12 cellular contexts compared by ENCODE assay signal in the genomic region with DNA sequence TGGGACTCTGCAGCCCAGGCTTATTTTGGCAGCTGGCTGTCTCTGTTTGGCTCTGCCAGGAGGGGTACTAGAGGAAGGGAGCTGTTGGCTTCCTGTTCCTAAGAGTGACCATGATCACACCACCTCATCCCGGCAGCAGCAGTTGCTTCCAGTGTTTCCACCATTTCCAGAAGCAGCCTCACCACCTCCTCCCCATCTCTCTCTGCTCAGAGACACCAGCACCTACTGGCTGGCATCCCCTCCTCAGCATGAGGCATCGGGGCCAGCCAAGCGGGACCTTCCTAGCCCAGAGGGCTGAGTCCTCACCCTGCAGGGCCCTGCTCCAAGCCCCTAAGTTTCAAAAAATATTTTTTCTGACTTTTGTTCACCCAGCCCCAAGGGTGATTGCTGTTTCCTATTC.
"Had no signal": no experiment of that assay in that cellular context is flagged by ENCODE, and none has a peak within 500 bp of the region (broad histone marks: within the 10 kb centered on the region; RNA-seq: fewer than 3 reads in every experiment).

No MANE protein-coding gene starts in this region.

- H3K27ac ChIP-seq: breast epithelium, neural progenitor cell had no signal

- H3K27me3 ChIP-seq: breast epithelium, neural progenitor cell had no signal

- H3K4me2 ChIP-seq: neural progenitor cell, smooth muscle cell had no signal

- H2AFZ ChIP-seq: neural progenitor cell had no signal

- H3K4me3 Mint-ChIP-seq: activated naive CD8-positive, alpha-beta T cell; activated T-cell treated with anti-CD3 and anti-CD28 coated beads, Interleukin-2, amount 50 U/mL, for 24 hours; neural progenitor cell; stimulated activated naive B cell treated with anti-CD40 and anti-IgM and Interleukin-4, amounts not matched to agents 10 μg/mL and 1 μg/mL and 100 μg/mL, for 72 hours had no signal

- H3K4me1 ChIP-seq: breast epithelium had no signal

- H3K9ac ChIP-seq: neural progenitor cell had no signal

- H3K9me3 Mint-ChIP-seq: activated T-cell treated with anti-CD3 and anti-CD28 coated beads, Interleukin-2, amount 50 U/mL, for 24 hours; neural progenitor cell; stimulated activated naive B cell treated with anti-CD40 and anti-IgM and Interleukin-4, amounts not matched to agents 10 μg/mL and 1 μg/mL and 100 μg/mL, for 72 hours had no signal

- H3K4me3 ChIP-seq: breast epithelium, neural progenitor cell, smooth muscle cell had no signal

- DNase-seq: activated CD4-positive, alpha-beta T cell treated with anti-CD3 and anti-CD28 coated beads, Interleukin-2, amount 50 U/mL, for 4 hours; activated CD4-positive, CD25-positive, alpha-beta regulatory T cell; activated effector memory CD4-positive, alpha-beta T cell treated with Interleukin-2 at 50 U/mL for 16 hours; activated T-cell treated with anti-CD3 and anti-CD28 coated beads, Interleukin-2, amount 50 U/mL, for 24 hours; hippocampal formation; posterior cingulate gyrus; stimulated activated naive B cell treated with anti-CD40 and anti-IgM and Interleukin-4, amounts not matched to agents 10 μg/mL and 1 μg/mL and 100 μg/mL, for 72 hours; T-helper 2 cell had no signal

- H3K9me3 ChIP-seq: breast epithelium had no signal

- H3K36me3 Mint-ChIP-seq: activated naive CD8-positive, alpha-beta T cell; neural progenitor cell; stimulated activated naive B cell treated with anti-CD40 and anti-IgM and Interleukin-4, amounts not matched to agents 10 μg/mL and 1 μg/mL and 100 μg/mL, for 72 hours had no signal

- ATAC-seq: stimulated activated naive B cell treated with anti-CD40 and anti-IgM and Interleukin-4, amounts not matched to agents 10 μg/mL and 1 μg/mL and 100 μg/mL, for 72 hours had no signal

- H3K27ac Mint-ChIP-seq: activated naive CD8-positive, alpha-beta T cell; activated T-cell treated with anti-CD3 and anti-CD28 coated beads, Interleukin-2, amount 50 U/mL, for 24 hours; stimulated activated naive B cell treated with anti-CD40 and anti-IgM and Interleukin-4, amounts not matched to agents 10 μg/mL and 1 μg/mL and 100 μg/mL, for 72 hours had no signal

- H3K36me3 ChIP-seq: breast epithelium, neural progenitor cell had no signal
